In genomic region chr12:74535536-74535935, GRCh38 we compare ENCODE assay signal across 20 cellular contexts. TPM values are rescaled to one million over a fixed set of nuclear protein-coding genes. Genes with fewer than 3 reads are reported as not detected.
DNase-seq lines count a peak whose midpoint lies in the region; ATAC-seq, FAIRE-seq and TF ChIP-seq lines count a peak whose summit lies in the region.
"Had no signal": no experiment of that assay in that cellular context is flagged by ENCODE, and none has a peak within 500 bp of the region (broad histone marks: within the 10 kb centered on the region; RNA-seq: fewer than 3 reads in every experiment).

No MANE protein-coding gene starts in this region.

- no peak for TF ChIP-seq RAD21 in K562 (CRISPR knock-in tag; conservative IDR thresholded peaks at IDR 0.05 in 1 of 2, IDR thresholded peaks at IDR 0.05 in 1 of 2)

- peak overlapping the region; percentile 58 for H2AFZ ChIP-seq in DND-41 (ENCODE audit: low read depth, low read length)
- H2AFZ ChIP-seq in OCI-LY3 (ENCODE audit: low read depth, low read length): peak overlapping the region; percentile 30; the same call in 1 of the 2 replicates
- H2AFZ ChIP-seq in K562 (ENCODE audit: low read depth, low read length): no peak overlapping the region

- no peak overlapping the region for H3K4me3 ChIP-seq in DND-41 (ENCODE audit: low read depth in 1 of 2, low read length in 2 of 2)
- H3K4me3 ChIP-seq in HL-60 (replicated peaks; ENCODE audit: insufficient read depth, low read length): no peak overlapping the region
- H3K4me3 ChIP-seq in OCI-LY3 (ENCODE audit: low read length): no peak overlapping the region
- no peak overlapping the region for H3K4me3 ChIP-seq in K562
- H3K4me3 ChIP-seq: ascending aorta, BLaER1, esophagus muscularis mucosa, prostate gland, skin epidermis, upper lobe of left lung had no signal

- TF ChIP-seq CTCF in DND-41 (IDR thresholded peaks at IDR 0.05; ENCODE audit: borderline replicate concordance, extremely low read depth, low read length, poor library complexity, severe bottlenecking): no peak
- no peak for TF ChIP-seq CTCF in HL-60 (IDR thresholded peaks at IDR 0.05; ENCODE audit: insufficient read depth, low read length)
- TF ChIP-seq CTCF in OCI-LY3 (IDR thresholded peaks at IDR 0.05; ENCODE audit: low read depth, low read length): no peak
- TF ChIP-seq CTCF in K562 (IDR thresholded peaks at IDR 0.05 in 2 of 3, conservative IDR thresholded peaks at IDR 0.05 in 1 of 3; ENCODE audit: insufficient read depth in 2 of 3, low read depth in 1 of 3, low read length in 3 of 3): no peak

- no peak overlapping the region for H3K9ac ChIP-seq in DND-41 (ENCODE audit: low read depth, low read length)
- H3K9ac ChIP-seq in OCI-LY3 (ENCODE audit: low read length): no peak overlapping the region
- H3K9ac ChIP-seq in K562 (ENCODE audit: insufficient read depth in 1 of 2, low read depth in 2 of 2, low read length in 2 of 2): no peak overlapping the region
- H3K9ac ChIP-seq: BLaER1 had no signal

- no peak for TF ChIP-seq EP300 in K562 (IDR thresholded peaks at IDR 0.05; ENCODE audit: low read length)

- H3K27me3 ChIP-seq in DND-41 (ENCODE audit: insufficient read depth, low read length, poor library complexity) (no peaks in the 10 kb centered on the region), HL-60 (ENCODE audit: insufficient read depth, poor library complexity, severe bottlenecking) (peaks cover 3% of the 10 kb centered on the region), OCI-LY3 (ENCODE audit: low read depth, low read length) (no peaks in the 10 kb centered on the region), K562 (ENCODE audit: control insufficient read depth in 2 of 2, insufficient read depth in 2 of 2, low read length in 2 of 2) (no peaks in the 10 kb centered on the region)
- H3K27me3 ChIP-seq: ascending aorta, BLaER1, esophagus muscularis mucosa, upper lobe of left lung had no signal

- CTCF ChIA-PET in K562 (lab: Yijun Ruan, JAX; ENCODE audit: low intra/inter-chr PET ratio): no interaction called here

- in situ Hi-C loops in K562 (cut with MboI): loop anchor here (10.0 to 25.0 kb wide), 2 partner anchors 423 to 521 kb away; no protein-coding TSS in a partner anchor

- ATAC-seq in DND-41 (ENCODE audit: insufficient read depth, low read depth) (no peak), K562 (no peak), GM21717 (IDR thresholded peaks at IDR 0.05; ENCODE audit: unreplicated experiment) (no peak), GM18868 (IDR thresholded peaks at IDR 0.05; ENCODE audit: unreplicated experiment) (no peak)
- ATAC-seq: HCT116, PC-3 had no signal

- no peak overlapping the region for H3K27ac ChIP-seq in DND-41 (ENCODE audit: low read length)
- no peak overlapping the region for H3K27ac ChIP-seq in HL-60 (replicated peaks)
- H3K27ac ChIP-seq in OCI-LY3 (ENCODE audit: low read length): no peak overlapping the region
- H3K27ac ChIP-seq in K562 (ENCODE audit: extremely low read depth, low read depth, low read length): no peak overlapping the region
- H3K27ac ChIP-seq: ascending aorta, BLaER1, esophagus muscularis mucosa, prostate gland, skin epidermis, upper lobe of left lung had no signal

- H3K9me3 ChIP-seq in DND-41 (ENCODE audit: insufficient read depth, low read length, severe bottlenecking): no peaks in the 10 kb centered on the region
- H3K9me3 ChIP-seq in OCI-LY3 (ENCODE audit: insufficient read depth, low read length): no peaks in the 10 kb centered on the region
- H3K9me3 ChIP-seq in K562 (replicated peaks; ENCODE audit: control insufficient read depth, insufficient read depth, low read depth, low read length): no peaks in the 10 kb centered on the region
- H3K9me3 ChIP-seq: ascending aorta, esophagus muscularis mucosa, prostate gland, upper lobe of left lung had no signal

- H4K20me1 ChIP-seq in DND-41 (ENCODE audit: insufficient read depth, low read length) (peaks cover 21% of the 10 kb centered on the region), OCI-LY3 (ENCODE audit: insufficient read depth, low read length) (peaks cover 22% of the 10 kb centered on the region), K562 (replicated peaks; ENCODE audit: control insufficient read depth, insufficient read depth, low read length) (peaks cover 18% of the 10 kb centered on the region)

- H3K79me2 ChIP-seq in DND-41 (ENCODE audit: insufficient read depth, low read length): peaks cover 29% of the 10 kb centered on the region
- peaks cover 30% of the 10 kb centered on the region for H3K79me2 ChIP-seq in OCI-LY3 (ENCODE audit: low read length)
- H3K79me2 ChIP-seq in K562 (ENCODE audit: control insufficient read depth, insufficient read depth, low read length): peaks cover 30% of the 10 kb centered on the region

- no peak for TF ChIP-seq POLR2A in K562 (conservative IDR thresholded peaks at IDR 0.05)

- POLR2A ChIA-PET in K562 (lab: Yijun Ruan, JAX): no interaction called here

- H3K4me2 ChIP-seq in DND-41 (ENCODE audit: insufficient read depth, low read length): no peak overlapping the region
- H3K4me2 ChIP-seq in OCI-LY3 (ENCODE audit: low read length): no peak overlapping the region
- no peak overlapping the region for H3K4me2 ChIP-seq in K562 (ENCODE audit: insufficient read depth, low read length)
- H3K4me2 ChIP-seq: BLaER1 had no signal

- H3K4me1 ChIP-seq in DND-41 (ENCODE audit: insufficient read depth, low read length) (peaks cover 27% of the 10 kb centered on the region), OCI-LY3 (ENCODE audit: low read length) (peaks cover 20% of the 10 kb centered on the region), K562 (replicated peaks in 1 of 2; ENCODE audit: control insufficient read depth in 2 of 2, insufficient read depth in 2 of 2, low read length in 2 of 2) (peaks cover 8 to 11% of the 10 kb centered on the region in 2 experiments; a peak in 4 of 5 replicates)

- 57% methylated on average over 5 of the region's 5 CpGs for WGBS in K562 (ENCODE audit: insufficient coverage, low coverage, missing lambda C conversion rate)

- no peak for FAIRE-seq in K562 (lab: Jason Lieb, UNC)

- no TSS peak for BruUV-seq in K562 (replicated peaks; lab: Mats Ljungman, UMichigan)

- DNase-seq in DND-41 (no peak), HL-60 (ENCODE audit: low read depth in 1 of 2, low spot score in 1 of 2) (peak; percentile 50 to 76), K562 (ENCODE audit: extremely low read depth in 1 of 4, low spot score in 3 of 4) (no peak), AG20443 (ENCODE audit: low spot score) (no peak)
- DNase-seq: activated CD8-positive, alpha-beta memory T cell treated with anti-CD3 and anti-CD28 coated beads, Interleukin-2, amount 50 U/mL, for 48 hours; effector CD8-positive, alpha-beta T cell; KG1; NCI-H1105 treated with DMSO at 0.1 percent for 48 hours; PC-3; stimulated activated CD4-positive, alpha-beta T cell treated with anti-CD3 and anti-CD28 coated beads, Interleukin-2, amount 100 ng/mL, for 48 hours had no signal

- no peaks in the 10 kb centered on the region for H3K9me1 ChIP-seq in K562 (ENCODE audit: control insufficient read depth, insufficient read depth, low read length)

- peaks cover 24% of the 10 kb centered on the region for H3K36me3 ChIP-seq in DND-41 (ENCODE audit: insufficient read depth, low read length)
- peaks cover 22% of the 10 kb centered on the region for H3K36me3 ChIP-seq in OCI-LY3 (replicated peaks; ENCODE audit: low read depth, low read length)
- H3K36me3 ChIP-seq in K562 (ENCODE audit: control insufficient read depth, insufficient read depth, low read length): peaks cover 18% of the 10 kb centered on the region
- H3K36me3 ChIP-seq: prostate gland had no signal

- intact Hi-C loops in K562 (cut with micrococcal nuclease): loop anchor here (5.0 kb wide), 1 partner anchor 118 kb away; no protein-coding TSS in a partner anchor

TF ChIP-seq in K562, 482 proteins besides CTCF, POLR2A, EP300 and RAD21:
- 0 out of 2 replicates have a peak, but pooled peaks have one; percentile 21 for TF ChIP-seq CHD2 (IDR thresholded peaks at IDR 0.05; ENCODE audit: low read depth, low read length)
- no peak for TF ChIP-seq TSC22D4 (tag; IDR thresholded peaks at IDR 0.05)
TF ChIP-seq in K562: peak in this region for 1.

RNA-seq across cellular contexts. Expression of gene ATXN7L3B, which starts 2.1 kb away (rescaled TPM):
- total RNA-seq in K562 (2011; cell fraction: chromatin; rRNA removed; ENCODE audit: low replicate concordance): 19.7 and 20.5 TPM in 2 replicates
- 19.6 and 20.2 TPM in 2 replicates for total RNA-seq in K562 (2011; cell fraction: nucleolus; rRNA removed)
- total RNA-seq in K562 (2011; cell fraction: nucleoplasm; rRNA removed): 27.8 and 30.8 TPM in 2 replicates
- total RNA-seq in K562 (2014; rRNA removed) (20.4 and 25.3 TPM in 2 replicates), K562 (2014; rRNA removed; fragmentation: Illumina TruSeq; extraction: Trizol) (32.1 and 34.7 TPM in 2 replicates), K562 (2015; rRNA removed; fragmentation: Illumina TruSeq; extraction: Trizol) (30.1 and 31.0 TPM in 2 replicates), K562 (2021) (33.0 and 35.6 TPM in 2 replicates)
- polyA plus RNA-seq in K562 (2011; rRNA removed) (34.3 and 40.5 TPM in 2 replicates), K562 (2014; fragmentation: Illumina TruSeq; extraction: Trizol) (30.6 and 31.8 TPM in 2 replicates), K562 (2014; fragmentation: Nextera tagmentation; extraction: Ambion mirVana) (10 to 100 TPM; 10.3 to 12.1 TPM), K562 (2014; rRNA removed) (22.9 and 25.1 TPM in 2 replicates)
- polyA plus RNA-seq in K562 (2011; cell fraction: cytosol; rRNA removed): 15.1 and 30.2 TPM in 2 replicates
- polyA plus RNA-seq in K562 (2011; cell fraction: nucleus; rRNA removed): 15.7 and 21.1 TPM in 2 replicates
- polyA plus RNA-seq in K562 (2012): 21.5 and 28.4 TPM in 2 replicates
- polyA minus RNA-seq in K562 (2011; rRNA and poly(A)+ RNA removed): 50.8 and 51.2 TPM in 2 replicates
- 18.2 and 24.0 TPM in 2 replicates for polyA minus RNA-seq in K562 (2011; cell fraction: cytosol; rRNA and poly(A)+ RNA removed)
- 14.1 and 31.0 TPM in 2 replicates for polyA minus RNA-seq in K562 (2011; cell fraction: nucleus; rRNA and poly(A)+ RNA removed)

Comparison
In these comparisons a context has a peak if more than half of its experiments do, and no peak if none do; other contexts are left out.
1. DNase-seq: peak in HL-60 (2 of 2); none in DND-41 (single experiment), K562 (0 of 4) and AG20443 (single experiment).